ENCODE assay signal across 13 cellular contexts in genomic region chr5:126471875-126472537, GRCh38. TPM values are rescaled to one million over a fixed set of nuclear protein-coding genes. Genes with fewer than 3 reads are reported as not detected.
DNase-seq lines count a peak whose midpoint lies in the region; ATAC-seq and TF ChIP-seq lines count a peak whose summit lies in the region.
"Had no signal": no experiment of that assay in that cellular context is flagged by ENCODE, and none has a peak within 500 bp of the region (broad histone marks: within the 10 kb centered on the region; RNA-seq: fewer than 3 reads in every experiment).

No MANE protein-coding gene starts in this region.

- no peaks in the 10 kb centered on the region for H3K4me1 ChIP-seq in thymus (ENCODE audit: control insufficient read depth, insufficient read depth, low read length)

- H3K27ac ChIP-seq in thymus (ENCODE audit: low read depth): peak overlapping the region; percentile 70

- TF ChIP-seq CTCF in fibroblast of villous mesenchyme (IDR thresholded peaks at IDR 0.05; ENCODE audit: insufficient read depth, low read depth, low read length): no peak

- 92% methylated on average over 3 of the region's 3 CpGs for WGBS in thymus

- peaks cover 2% of the 10 kb centered on the region for H3K36me3 ChIP-seq in thymus (ENCODE audit: control insufficient read depth, insufficient read depth)

- no peaks in the 10 kb centered on the region for H3K27me3 ChIP-seq in thymus (ENCODE audit: control insufficient read depth, insufficient read depth)

- H3K4me3 ChIP-seq in fibroblast of villous mesenchyme (ENCODE audit: low read depth, low read length) (no peak overlapping the region), thymus (ENCODE audit: low read length) (no peak overlapping the region)

- DNase-seq in fibroblast of villous mesenchyme (ENCODE audit: low read depth) (peak; percentile 72), occipital lobe (lab: John Stamatoyannopoulos, UW) (no peak), HuH-7.5 (ENCODE audit: low spot score) (no peak), D341Med (ENCODE audit: low spot score) (no peak)
- DNase-seq: activated CD4-positive, alpha-beta T cell treated with anti-CD3 and anti-CD28 coated beads, Interleukin-2, amount 50 U/mL, for 4 hours; central memory CD4-positive, alpha-beta T cell; immature natural killer cell; NCI-H1694; retina had no signal

- no peaks in the 10 kb centered on the region for H3K9me3 ChIP-seq in thymus (ENCODE audit: control insufficient read depth)

- peak; percentile 78 for ATAC-seq in GM19463 (IDR thresholded peaks at IDR 0.05; ENCODE audit: unreplicated experiment)
- ATAC-seq in SK-N-SH treated with all-trans-retinoic acid at 6 μM for 48 hours: peak; percentile 87
- ATAC-seq in GM18520 (IDR thresholded peaks at IDR 0.05; ENCODE audit: unreplicated experiment): no peak

TF ChIP-seq in SK-N-SH treated with all-trans-retinoic acid at 6 μM for 48 hours, 23 proteins besides CTCF, POLR2A, EP300 and RAD21:
- TF ChIP-seq, protein P1, sequence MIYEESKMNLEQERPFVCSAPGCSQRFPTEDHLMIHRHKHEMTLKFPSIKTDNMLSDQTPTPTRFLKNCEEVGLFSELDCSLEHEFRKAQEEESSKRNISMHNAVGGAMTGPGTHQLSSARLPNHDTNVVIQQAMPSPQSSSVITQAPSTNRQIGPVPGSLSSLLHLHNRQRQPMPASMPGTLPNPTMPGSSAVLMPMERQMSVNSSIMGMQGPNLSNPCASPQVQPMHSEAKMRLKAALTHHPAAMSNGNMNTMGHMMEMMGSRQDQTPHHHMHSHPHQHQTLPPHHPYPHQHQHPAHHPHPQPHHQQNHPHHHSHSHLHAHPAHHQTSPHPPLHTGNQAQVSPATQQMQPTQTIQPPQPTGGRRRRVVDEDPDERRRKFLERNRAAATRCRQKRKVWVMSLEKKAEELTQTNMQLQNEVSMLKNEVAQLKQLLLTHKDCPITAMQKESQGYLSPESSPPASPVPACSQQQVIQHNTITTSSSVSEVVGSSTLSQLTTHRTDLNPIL (CRISPR knock-in tag; IDR thresholded peaks at IDR 0.05; ENCODE audit: low read depth): no peak
- TF ChIP-seq ZNF8 (CRISPR knock-in tag; IDR thresholded peaks at IDR 0.05) (no peak), GLIS3 (CRISPR knock-in tag; IDR thresholded peaks at IDR 0.05) (no peak), ZC3H10 (CRISPR knock-in tag; IDR thresholded peaks at IDR 0.05) (no peak), ISL1 (CRISPR knock-in tag; IDR thresholded peaks at IDR 0.05) (no peak), ZNF565 (CRISPR knock-in tag; conservative IDR thresholded peaks at IDR 0.05; ENCODE audit: low read depth) (no peak), TSHZ2 (CRISPR knock-in tag; IDR thresholded peaks at IDR 0.05) (no peak), OSR1 (CRISPR knock-in tag; IDR thresholded peaks at IDR 0.05) (no peak)
TF ChIP-seq in SK-N-SH treated with all-trans-retinoic acid at 6 μM for 48 hours: peak in this region for 0.

RNA-seq across cellular contexts. Expression of gene GRAMD2B, which starts 48.8 kb away (rescaled TPM):
- 61.8 and 113 TPM in 2 replicates for total RNA-seq in fibroblast of villous mesenchyme
- polyA plus RNA-seq in thymus: 38.4 TPM
- total RNA-seq in occipital lobe: 11.2 TPM
